In genomic region chr4:126593626-126594025, GRCh38 we compare ENCODE assay signal across 31 cellular contexts.
"Had no signal": no experiment of that assay in that cellular context is flagged by ENCODE, and none has a peak within 500 bp of the region (broad histone marks: within the 10 kb centered on the region; RNA-seq: fewer than 3 reads in every experiment).

No MANE protein-coding gene starts in this region.

- H3K27me3 ChIP-seq: adrenal gland, ascending aorta, body of pancreas, brain microvascular endothelial cell, breast epithelium, cardiac muscle cell had no signal

- H3K36me3 ChIP-seq: adrenal gland, ascending aorta, brain microvascular endothelial cell, breast epithelium, cardiac muscle cell had no signal

- H3K27ac ChIP-seq: adrenal gland, ascending aorta, body of pancreas, brain microvascular endothelial cell, breast epithelium, cardiac muscle cell had no signal

- DNase-seq: activated effector memory CD4-positive, alpha-beta T cell treated with anti-CD3 and anti-CD28 coated beads, Interleukin-2, amount 50 U/mL, for 16 hours; activated effector memory CD4-positive, alpha-beta T cell treated with Interleukin-2 at 50 U/mL for 16 hours; activated gamma-delta T cell; activated gamma-delta T cell treated with Interleukin-2 at 50 U/mL for 16 hours; activated naive CD4-positive, alpha-beta T cell; activated naive CD4-positive, alpha-beta T cell treated with anti-CD3 and anti-CD28 coated beads for 36 hours; activated naive CD4-positive, alpha-beta T cell treated with anti-CD3 and anti-CD28 coated beads, Interleukin-2, amount 10 ng/mL, durations not matched to agents 7 days and 5 days; activated naive CD4-positive, alpha-beta T cell treated with anti-CD3 and anti-CD28 coated beads, Interleukin-2, amount 50 U/mL, for 16 hours; activated naive CD4-positive, alpha-beta T cell treated with Interleukin-2 at 50 U/mL for 16 hours; activated naive CD8-positive, alpha-beta T cell treated with anti-CD3 and anti-CD28 coated beads for 36 hours; activated naive CD8-positive, alpha-beta T cell treated with anti-CD3 and anti-CD28 coated beads, Interleukin-2, amount 10 ng/mL, durations not matched to agents 7 days and 5 days; activated naive CD8-positive, alpha-beta T cell treated with anti-CD3 and anti-CD28 coated beads, Interleukin-2, amount 50 U/mL, for 24 hours; activated T-cell treated with anti-CD3 and anti-CD28 coated beads, Interleukin-2, amount 50 U/mL, for 24 hours; activated T-cell treated with anti-CD3 and anti-CD28 coated beads, Interleukin-2, amount 50 U/mL, for 4 hours; activated T-cell treated with anti-CD3 and anti-CD28 coated beads, Interleukin-2, amount 50 U/mL, for 48 hours; activated T-cell treated with anti-CD3 and anti-CD28 coated beads, Interleukin-2, amount 50 U/mL, for 72 hours; adrenal gland; amniotic stem cell; amygdala; anterior cingulate cortex; aorta; body of pancreas; brain microvascular endothelial cell; caudate nucleus; central memory CD4-positive, alpha-beta T cell; cerebellar nuclear complex had no signal

- ATAC-seq: activated naive CD4-positive, alpha-beta T cell treated with anti-CD3 and anti-CD28 coated beads, Interleukin-2, amount 50 U/mL, for 72 hours; activated naive CD8-positive, alpha-beta T cell treated with anti-CD3 and anti-CD28 coated beads, Interleukin-2, amount 50 U/mL, for 24 hours; activated T-cell treated with anti-CD3 and anti-CD28 coated beads, Interleukin-2, amount 50 U/mL, for 4 hours; activated T-cell treated with anti-CD3 and anti-CD28 coated beads, Interleukin-2, amount 50 U/mL, for 72 hours; activated T-helper 17 cell treated with anti-CD3 and anti-CD28 coated beads, Interleukin-2, amount 50 U/mL, for 72 hours; body of pancreas had no signal

- H3K4me3 ChIP-seq: adrenal gland, ascending aorta, body of pancreas, breast epithelium, cardiac muscle cell had no signal

- H3K4me1 ChIP-seq: adrenal gland, ascending aorta, body of pancreas, breast epithelium had no signal

- H3K9me3 ChIP-seq: adrenal gland, body of pancreas, breast epithelium had no signal
